9 cellular contexts compared by ENCODE assay signal in the genomic region with DNA sequence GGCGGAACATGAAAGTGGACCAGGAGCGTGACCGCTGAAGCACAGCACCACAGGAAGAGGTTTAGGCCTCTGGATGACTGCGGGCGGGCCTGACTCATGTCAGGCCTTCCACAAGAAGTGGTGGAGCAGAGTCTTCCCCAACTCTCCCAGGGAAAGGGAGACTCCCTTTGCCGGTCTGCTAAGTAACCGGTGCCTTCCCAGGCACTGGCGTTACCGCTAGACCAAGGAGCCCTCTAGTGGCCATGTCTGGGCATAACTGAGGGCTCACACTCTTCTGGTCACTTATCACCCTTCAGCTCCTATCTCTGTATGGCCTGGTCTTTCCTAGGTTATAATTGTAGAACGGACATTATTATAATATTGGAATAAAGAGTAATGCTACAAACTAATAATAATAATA.
DNase-seq lines count a peak whose midpoint lies in the region; TF ChIP-seq lines count a peak whose summit lies in the region.
"Had no signal": no experiment of that assay in that cellular context is flagged by ENCODE, and none has a peak within 500 bp of the region (broad histone marks: within the 10 kb centered on the region; RNA-seq: fewer than 3 reads in every experiment).

No MANE protein-coding gene starts in this region.

- peaks cover 4% of the 10 kb centered on the region for H3K27me3 Mint-ChIP-seq in neural progenitor cell (ENCODE audit: insufficient read depth, low read depth)
- H3K27me3 Mint-ChIP-seq: stimulated activated naive CD8-positive, alpha-beta T cell treated with anti-CD3 and anti-CD28 coated beads, Interleukin-15, Interleukin-2, amounts not matched to agents 100 ng/mL and 50 ng/mL, for 24 hours had no signal

- H3K27ac ChIP-seq in neural progenitor cell = no peak overlapping the region

- no peak overlapping the region for H3K4me3 Mint-ChIP-seq in neural progenitor cell
- H3K4me3 Mint-ChIP-seq: stimulated activated naive CD8-positive, alpha-beta T cell treated with anti-CD3 and anti-CD28 coated beads, Interleukin-15, Interleukin-2, amounts not matched to agents 100 ng/mL and 50 ng/mL, for 24 hours had no signal

- no peaks in the 10 kb centered on the region for H4K20me1 ChIP-seq in neural progenitor cell (ENCODE audit: low read depth)

- no peaks in the 10 kb centered on the region for H3K4me1 Mint-ChIP-seq in neural progenitor cell

- H3K4me1 ChIP-seq in neural progenitor cell = no peaks in the 10 kb centered on the region

- no peak overlapping the region for H2AFZ ChIP-seq in neural progenitor cell (replicated peaks)

- DNase-seq in ACHN = peak; percentile 69
- DNase-seq in GM12864 (ENCODE audit: low read depth) = peak; percentile 19
- DNase-seq in NCI-H526 treated with DMSO at 0.1 percent for 48 hours (lab: John Stamatoyannopoulos, UW) = peak; percentile 0
- DNase-seq in dermis microvascular lymphatic vessel endothelial cell (ENCODE audit: low read depth in 2 of 2) = peak; percentile 12 to 59
- peak; percentile 13 for DNase-seq in neural progenitor cell (ENCODE audit: low spot score)
- no peak for DNase-seq in T-helper 9 cell
- no peak for DNase-seq in cortex of kidney (lab: John Stamatoyannopoulos, UW)
- DNase-seq in activated effector memory CD4-positive, alpha-beta T cell treated with anti-CD3 and anti-CD28 coated beads, Interleukin-2, amount 50 U/mL, for 16 hours = no peak

- no peaks in the 10 kb centered on the region for H3F3A ChIP-seq in neural progenitor cell (ENCODE audit: low read depth)

- H3K9ac ChIP-seq in neural progenitor cell = no peak overlapping the region

- TF ChIP-seq CTCF in GM12864 (IDR thresholded peaks at IDR 0.05; ENCODE audit: low read depth, low read length, missing control alignments) = peak; percentile 68
- TF ChIP-seq CTCF in neural progenitor cell (IDR thresholded peaks at IDR 0.05) = peak; percentile 47

- no peaks in the 10 kb centered on the region for H3K36me3 Mint-ChIP-seq in neural progenitor cell

- H3K79me2 ChIP-seq in neural progenitor cell (ENCODE audit: low read depth) = no peaks in the 10 kb centered on the region

- H3K4me2 ChIP-seq in neural progenitor cell = no peak overlapping the region

- in situ Hi-C loops in ACHN (cut with HindIII; ENCODE audit: low pct_ligation_motif_present, low pct_unique_long_range_greater_than_20kb, low sequenced_read_pairs) = no loop called here

- no peak overlapping the region for H3K27ac Mint-ChIP-seq in neural progenitor cell
- H3K27ac Mint-ChIP-seq: stimulated activated naive CD8-positive, alpha-beta T cell treated with anti-CD3 and anti-CD28 coated beads, Interleukin-15, Interleukin-2, amounts not matched to agents 100 ng/mL and 50 ng/mL, for 24 hours had no signal

- no peak overlapping the region for H3K4me3 ChIP-seq in GM12864 (ENCODE audit: low read depth, low read length)
- no peak overlapping the region for H3K4me3 ChIP-seq in neural progenitor cell

- H3K9me3 Mint-ChIP-seq in neural progenitor cell = peaks cover 39% of the 10 kb centered on the region

- no peaks in the 10 kb centered on the region for H3K27me3 ChIP-seq in neural progenitor cell

- H3K9me3 ChIP-seq in neural progenitor cell (ENCODE audit: low read depth) = peaks cover 15% of the 10 kb centered on the region

- no peaks in the 10 kb centered on the region for H3K36me3 ChIP-seq in neural progenitor cell

Comparison
In these comparisons a context has a peak if more than half of its experiments do, and no peak if none do; other contexts are left out.
1. DNase-seq: peak in ACHN (single experiment), GM12864 (single experiment), NCI-H526 treated with DMSO at 0.1 percent for 48 hours (single experiment), dermis microvascular lymphatic vessel endothelial cell (2 of 2) and neural progenitor cell (single experiment); none in T-helper 9 cell (single experiment), cortex of kidney (single experiment) and activated effector memory CD4-positive, alpha-beta T cell treated with anti-CD3 and anti-CD28 coated beads, Interleukin-2, amount 50 U/mL, for 16 hours (single experiment).